Comparison of ENCODE assay signal across 10 cellular contexts in the genomic region with DNA sequence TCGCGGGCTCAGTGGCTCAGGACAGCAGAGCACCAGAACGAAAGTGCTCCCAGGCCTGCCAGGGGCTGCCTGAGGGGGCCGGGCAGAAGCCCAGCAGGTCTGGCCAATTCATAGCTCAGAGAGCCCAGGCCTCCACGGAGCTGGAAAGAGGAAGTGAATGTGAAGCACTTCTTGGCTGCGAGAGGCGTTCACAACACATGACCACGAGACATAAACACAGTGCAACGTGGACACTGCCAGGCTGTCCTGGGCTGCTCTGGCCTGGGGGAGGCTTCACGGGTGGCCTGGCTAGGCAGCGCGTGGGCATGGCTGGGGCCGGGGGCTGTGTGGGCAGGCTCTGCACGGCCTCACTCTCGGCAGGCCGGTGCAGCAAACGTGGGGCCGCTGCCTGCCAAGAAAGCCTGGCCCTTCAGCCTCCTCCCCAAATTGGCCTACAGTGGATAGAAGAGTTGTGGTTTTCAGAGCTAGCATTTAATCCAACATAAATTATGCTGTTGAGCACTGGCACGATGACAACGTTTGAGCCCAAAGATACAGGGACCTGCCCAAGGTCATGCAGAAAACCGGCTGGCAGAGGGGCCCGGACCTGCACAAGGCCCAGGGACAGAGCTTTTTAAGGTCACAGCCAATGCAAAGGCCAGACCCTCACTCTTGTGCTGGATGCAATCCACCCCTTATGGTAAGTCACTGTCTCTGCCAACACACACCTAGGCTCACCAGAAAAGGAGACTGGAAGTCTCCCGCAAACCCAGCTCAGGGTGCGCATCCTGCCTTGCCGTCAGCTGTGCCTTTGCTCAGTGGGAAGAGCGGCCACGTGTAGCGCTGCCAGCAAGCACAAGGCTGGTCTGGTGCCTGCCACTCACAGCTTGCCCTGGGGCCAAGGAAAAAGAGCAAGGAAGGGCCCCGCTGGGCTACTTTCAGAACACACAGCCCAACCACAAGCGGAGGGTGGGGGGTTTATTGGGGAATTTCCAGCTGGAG. TPM values are rescaled to one million over a fixed set of nuclear protein-coding genes. Genes with fewer than 3 reads are reported as not detected.
DNase-seq lines count a peak whose midpoint lies in the region; ATAC-seq lines count a peak whose summit lies in the region.
"Had no signal": no experiment of that assay in that cellular context is flagged by ENCODE, and none has a peak within 500 bp of the region (broad histone marks: within the 10 kb centered on the region; RNA-seq: fewer than 3 reads in every experiment).

No MANE protein-coding gene starts in this region.

- ATAC-seq in GM18511 (IDR thresholded peaks at IDR 0.05; ENCODE audit: unreplicated experiment) (peak; percentile 84), HG02610 (IDR thresholded peaks at IDR 0.05; ENCODE audit: unreplicated experiment) (peak; percentile 63), HG02840 (IDR thresholded peaks at IDR 0.05; ENCODE audit: low FRiP score, unreplicated experiment) (no peak)

- DNase-seq in OCI-M1 (lab: John Stamatoyannopoulos, UW) (peak; percentile 85), fibroblast of the conjunctiva (ENCODE audit: low read depth) (peak; percentile 44), posterior vena cava (ENCODE audit: low spot score) (peak; percentile 93), NCI-H1930 (lab: John Stamatoyannopoulos, UW) (no peak), HuH-7 (ENCODE audit: low spot score) (no peak)

- intact Hi-C loops in posterior vena cava (cut with DNase I): no loop called here

RNA-seq across cellular contexts. Expression of a gene that starts 8.6 kb away (rescaled TPM):
- total RNA-seq in posterior vena cava: 10 to 100 TPM; 23.6 to 27.4 TPM

RNA-seq across cellular contexts. Expression of a gene that starts 25.5 kb away (rescaled TPM):
- not detected for total RNA-seq in posterior vena cava
- total RNA-seq: myocyte, NCI-H460 had no signal

RNA-seq across cellular contexts. Expression of a gene that starts 58.7 kb away (rescaled TPM):
- total RNA-seq in posterior vena cava: 10 to 100 TPM; 41.4 to 46.2 TPM

Comparison
In these comparisons a context has a peak if more than half of its experiments do, and no peak if none do; other contexts are left out.
1. DNase-seq: peak in OCI-M1 (single experiment), fibroblast of the conjunctiva (single experiment) and posterior vena cava (single experiment); none in NCI-H1930 (0 of 2) and HuH-7 (single experiment).